ENCODE assay signal across 30 cellular contexts in the genomic region with DNA sequence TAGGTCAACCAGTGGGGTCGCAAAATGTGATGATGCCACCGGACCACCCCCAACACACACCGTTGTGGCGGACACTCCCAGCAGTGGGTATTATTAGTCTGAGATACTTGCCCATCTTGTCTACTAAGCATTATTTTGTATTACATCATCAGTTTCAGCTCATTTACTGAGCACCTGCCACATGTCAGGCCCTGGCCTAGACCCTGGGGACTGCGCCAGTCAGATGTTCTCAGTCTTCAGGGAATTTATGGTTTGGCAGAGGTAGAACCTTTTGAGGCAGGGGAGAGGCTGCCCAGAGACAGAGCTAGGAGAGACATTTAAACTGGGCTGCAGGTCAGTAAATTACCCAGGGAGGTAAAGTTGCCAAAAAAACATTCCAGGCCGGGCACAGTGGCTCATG. TPM values are rescaled to one million over a fixed set of nuclear protein-coding genes. Genes with fewer than 3 reads are reported as not detected.
A peak's percentile ranks its signal among the peaks of the same experiment; 100 is the strongest.
DNase-seq lines count a peak whose midpoint lies in the region; ATAC-seq, FAIRE-seq and TF ChIP-seq lines count a peak whose summit lies in the region.
"Had no signal": no experiment of that assay in that cellular context is flagged by ENCODE, and none has a peak within 500 bp of the region (broad histone marks: within the 10 kb centered on the region; RNA-seq: fewer than 3 reads in every experiment).

No MANE protein-coding gene starts in this region.

- no peaks in the 10 kb centered on the region for H3K9me3 Mint-ChIP-seq in memory B cell
- H3K9me3 Mint-ChIP-seq: CD4-positive, alpha-beta T cell; IgD-negative memory B cell; immature natural killer cell; T-helper 1 cell treated with Interleukin-12 subunit alpha and Interleukin-12 subunit beta and Interleukin-4 antibody, amounts not matched to agents 30 μg/mL and 1 μg/mL, for 36 hours had no signal

- POLR2A ChIA-PET in A549 (lab: Yijun Ruan, JAX), result no interaction called here
- POLR2A ChIA-PET in GM12878 (lab: Charles Lee), result no interaction called here

- TF ChIP-seq EP300 in A549 (IDR thresholded peaks at IDR 0.05) (no peak), GM12878 (IDR thresholded peaks at IDR 0.05; ENCODE audit: borderline replicate concordance in 1 of 2, control insufficient read depth in 1 of 2, low read depth in 2 of 2, low read length in 2 of 2) (no peak)

- H3K9me3 ChIP-seq in A549 (no peaks in the 10 kb centered on the region), GM12878 (replicated peaks; ENCODE audit: control insufficient read depth, insufficient read depth, low read length) (no peaks in the 10 kb centered on the region), spleen (no peaks in the 10 kb centered on the region)
- H3K9me3 ChIP-seq: SJSA1, vagina had no signal

- no peak overlapping the region for H2AFZ ChIP-seq in GM12878 (ENCODE audit: control insufficient read depth, low read depth, low read length)

- RAD21 ChIA-PET in GM12878 (lab: Charles Lee; ENCODE audit: unreplicated experiment), result no interaction called here

- peaks cover 2% of the 10 kb centered on the region for H3K4me1 Mint-ChIP-seq in memory B cell

- FAIRE-seq in A549 (lab: Jason Lieb, UNC), result no peak
- no peak for FAIRE-seq in GM12878 (lab: Jason Lieb, UNC)
- FAIRE-seq in urothelium cell line (lab: Jason Lieb, UNC), result no peak

- H3K4me3 ChIP-seq in A549, result no peak overlapping the region
- no peak overlapping the region for H3K4me3 ChIP-seq in GM12878
- no peak overlapping the region for H3K4me3 ChIP-seq in spleen
- H3K4me3 ChIP-seq: SJSA1, vagina had no signal

- SMC1A ChIA-PET in GM12878 (lab: Charles Lee; ENCODE audit: uncharacterized antibody, unreplicated experiment), result no interaction called here

- TF ChIP-seq RAD21 in A549 (conservative IDR thresholded peaks at IDR 0.05 in 1 of 2, IDR thresholded peaks at IDR 0.05 in 1 of 2), result no peak
- no peak for TF ChIP-seq RAD21 in GM12878 (IDR thresholded peaks at IDR 0.05; ENCODE audit: insufficient read depth, low read depth, low read length)

- ATAC-seq in A549 (no peak), GM12878 (peak; percentile 36), memory B cell (ENCODE audit: low read depth) (peak; percentile 42), HG02763 (IDR thresholded peaks at IDR 0.05; ENCODE audit: unreplicated experiment) (no peak)
- ATAC-seq: HCT116 had no signal

- no peak for TF ChIP-seq POLR2A in A549 (IDR thresholded peaks at IDR 0.05; ENCODE audit: low read length)
- no peak for TF ChIP-seq POLR2A in GM12878 (IDR thresholded peaks at IDR 0.05; ENCODE audit: low read depth, low read length)
- no peak for TF ChIP-seq POLR2A in spleen (IDR thresholded peaks at IDR 0.05)
- TF ChIP-seq POLR2A in erythroblast (IDR thresholded peaks at IDR 0.05; ENCODE audit: low read length), result no peak

- no peak overlapping the region for H3K4me3 Mint-ChIP-seq in memory B cell
- H3K4me3 Mint-ChIP-seq: CD4-positive, alpha-beta T cell; IgD-negative memory B cell; immature natural killer cell; T-helper 1 cell treated with Interleukin-12 subunit alpha and Interleukin-12 subunit beta and Interleukin-4 antibody, amounts not matched to agents 30 μg/mL and 1 μg/mL, for 36 hours had no signal

- H3K27me3 Mint-ChIP-seq in memory B cell, result no peaks in the 10 kb centered on the region
- H3K27me3 Mint-ChIP-seq: CD4-positive, alpha-beta T cell; IgD-negative memory B cell had no signal

- no peaks in the 10 kb centered on the region for H4K20me1 ChIP-seq in GM12878 (ENCODE audit: control insufficient read depth, insufficient read depth)

- no TSS peak for BruUV-seq in GM12878 (replicated peaks; lab: Mats Ljungman, UMichigan)

- DNase-seq in A549 (ENCODE audit: low read depth in 1 of 2, low spot score in 1 of 2), result no peak
- DNase-seq in LHCN-M2 (ENCODE audit: low read depth), result peak; percentile 52
- no peak for DNase-seq in GM12878 (ENCODE audit: low read depth, low spot score)
- no peak for DNase-seq in memory B cell (ENCODE audit: low spot score in 2 of 2)
- DNase-seq in spleen, result no peak
- no peak for DNase-seq in erythroblast (lab: John Stamatoyannopoulos, UW)
- no peak for DNase-seq in urothelium cell line (ENCODE audit: low spot score)
- DNase-seq: activated CD4-positive, alpha-beta T cell treated with anti-CD3 and anti-CD28 coated beads, Interleukin-2, amount 50 U/mL, for 4 hours; amniotic stem cell; CD4-positive, alpha-beta T cell; cerebellar nuclear complex; DND-41; effector memory CD4-positive, alpha-beta T cell; immature natural killer cell; MV-4-11; NCI-H2081; NCI-H524; stimulated activated CD4-positive, alpha-beta T cell treated with anti-CD3 and anti-CD28 coated beads, Interleukin-2, amount 100 ng/mL, for 24 hours had no signal

- CTCF ChIA-PET in A549 (lab: Yijun Ruan, JAX) (interaction anchor here (0.5 to 1.4 kb wide), 4 partner anchors 16 to 157 kb away, joined by 3 to 4 read pairs (median 3); no protein-coding TSS in a partner anchor), GM12878 (lab: Yijun Ruan, JAX) (interaction anchor here (0.7 kb wide), 1 partner anchor 778 kb away, joined by 4 read pairs; no protein-coding TSS in a partner anchor)

- no peak overlapping the region for H3K9ac ChIP-seq in GM12878 (ENCODE audit: control insufficient read depth, insufficient read depth, low read length)

- intact Hi-C loops in GM12878 (cut with micrococcal nuclease; ENCODE audit: unreplicated experiment) (no loop called here), spleen (cut with DNase I; ENCODE audit: low total_unique reads) (no loop called here)

- H3K79me2 ChIP-seq in GM12878 (ENCODE audit: control insufficient read depth, insufficient read depth, low read length), result no peaks in the 10 kb centered on the region

- WGBS in A549 (ENCODE audit: missing lambda C conversion rate), result 94% methylated on average over 6 of the region's 6 CpGs
- WGBS in GM12878 (ENCODE audit: insufficient coverage, insufficient replicate concordance, low lambda C conversion rate, missing lambda C conversion rate), result 89% methylated on average over 6 of the region's 6 CpGs
- 83 to 96% (median 87%) methylated on average over 6 of the region's 6 CpGs for WGBS in spleen, 5 donors

- H3K4me2 ChIP-seq in A549, result no peak overlapping the region
- no peak overlapping the region for H3K4me2 ChIP-seq in GM12878 (ENCODE audit: control insufficient read depth, insufficient read depth)

- TF ChIP-seq CTCF in A549 (IDR thresholded peaks at IDR 0.05), result no peak
- no peak for TF ChIP-seq CTCF in GM12878 (IDR thresholded peaks at IDR 0.05 in 2 of 3, conservative IDR thresholded peaks at IDR 0.05 in 1 of 3; ENCODE audit: control insufficient read depth in 2 of 3, extremely low read depth in 1 of 3, insufficient read depth in 1 of 3, low read depth in 3 of 3, low read length in 3 of 3)
- TF ChIP-seq CTCF in spleen (IDR thresholded peaks at IDR 0.05 in 8 of 11, conservative IDR thresholded peaks at IDR 0.05 in 3 of 11), result no peak

- H3K27ac Mint-ChIP-seq in memory B cell, result no peak overlapping the region
- H3K27ac Mint-ChIP-seq: CD4-positive, alpha-beta T cell; immature natural killer cell; T-helper 1 cell treated with Interleukin-12 subunit alpha and Interleukin-12 subunit beta and Interleukin-4 antibody, amounts not matched to agents 30 μg/mL and 1 μg/mL, for 36 hours had no signal

- H3K4me1 ChIP-seq in A549 (peaks cover 35% of the 10 kb centered on the region), GM12878 (ENCODE audit: control insufficient read depth, insufficient read depth, low read length) (no peaks in the 10 kb centered on the region), spleen (peaks cover 0 to 13% (median 1%) of the 10 kb centered on the region in 6 donors)
- H3K4me1 ChIP-seq: SJSA1 had no signal

- in situ Hi-C loops in GM12878 (cut with MboI), result no loop called here

- H3K36me3 ChIP-seq in GM12878 (ENCODE audit: control insufficient read depth in 2 of 2, insufficient read depth in 2 of 2, low read length in 1 of 2) (peaks cover 0 to 7% of the 10 kb centered on the region in 2 experiments; a peak in 2 of 4 replicates), spleen (peaks cover 0 to 100% (median 70%) of the 10 kb centered on the region in 6 donors)

- no peaks in the 10 kb centered on the region for H3K27me3 ChIP-seq in GM12878 (replicated peaks in 1 of 2; ENCODE audit: control insufficient read depth in 2 of 2, insufficient read depth in 2 of 2, low read length in 1 of 2)
- H3K27me3 ChIP-seq in spleen (replicated peaks in 1 of 7), result no peaks in the 10 kb centered on the region
- H3K27me3 ChIP-seq: SJSA1, vagina had no signal

- peaks cover 19% of the 10 kb centered on the region for H3K36me3 Mint-ChIP-seq in memory B cell

- H3K27ac ChIP-seq in A549 (no peak overlapping the region), GM12878 (ENCODE audit: control insufficient read depth, insufficient read depth) (no peak overlapping the region), spleen (peak overlapping the region in 1 of 8 donors; percentile 7)
- H3K27ac ChIP-seq: SJSA1, vagina, VCaP had no signal

RNA-seq across cellular contexts. Expression of a gene that starts 43.1 kb away (rescaled TPM):
- polyA plus RNA-seq in A549 (2011; rRNA removed) (1.2 and 1.3 TPM in 2 replicates), A549 (2017; fragmentation: RNase III; extraction: RNeasy Plus Mini Kit Qiagen cat#74134 plus additional on column Dnase treatment) (2.1 to 3.1 TPM (median 2.6 TPM) in 3 replicates), GM12878 (2011; rRNA removed) (4.0 and 10.8 TPM in 2 replicates), GM12878 (2014; fragmentation: Illumina TruSeq; extraction: Trizol) (1.7 and 7.2 TPM in 2 replicates), GM12878 (2014; fragmentation: Nextera tagmentation; extraction: Ambion mirVana) (1 to 10 TPM in 1 of 2 experiments, under 1 TPM in 1; 0.95 to 2.4 TPM), GM12878 (2014; rRNA removed) (19.9 and 20.8 TPM in 2 replicates), GM12878 (2016; fragmentation: Nextera tagmentation; extraction: Ambion mirVana) (10 to 100 TPM; 29.9 to 34.3 TPM), spleen (1 to 10 TPM; 1.7 to 3.9 (median 1.9) TPM)
- polyA plus RNA-seq in A549 (2012; cell fraction: cytosol; rRNA removed), result 3.2 and 4.8 TPM in 2 replicates
- polyA plus RNA-seq in A549 (2012; cell fraction: nucleus; rRNA removed), result 5.1 and 6.7 TPM in 2 replicates
- 2.2 and 3.6 TPM in 2 replicates for polyA minus RNA-seq in A549 (2011; rRNA and poly(A)+ RNA removed)
- total RNA-seq in LHCN-M2 (2014; rRNA removed) (21.2 and 23.4 TPM in 2 replicates), GM12878 (2014; rRNA removed) (28.6 and 32.6 TPM in 2 replicates), GM12878 (2014; rRNA removed; fragmentation: Illumina TruSeq; extraction: Trizol) (8.9 and 9.3 TPM in 2 replicates), GM12878 (2021) (21.8 and 22.8 TPM in 2 replicates), spleen (1 to 10 TPM in 5 of 7 donors, under 1 TPM in 1, not detected in 1; 0.94 to 2.2 (median 1.7) TPM)
- 23.9 TPM for polyA plus RNA-seq in LHCN-M2 (2012)
- 6.9 and 8.0 TPM in 2 replicates for total RNA-seq in GM12878 (2013; cell fraction: nucleolus; rRNA removed)
- 4.3 TPM for polyA plus RNA-seq in GM12878 (2011; ENCODE audit: low read depth)
- 15.6 and 21.1 TPM in 2 replicates for polyA plus RNA-seq in GM12878 (2011; cell fraction: cytosol; rRNA removed)
- polyA plus RNA-seq in GM12878 (2011; cell fraction: nucleus; rRNA removed), result 22.0 and 24.7 TPM in 2 replicates
- 13.1 and 13.3 TPM in 2 replicates for polyA plus RNA-seq in GM12878 (2012)
- polyA minus RNA-seq in GM12878 (2011; rRNA and poly(A)+ RNA removed), result 7.3 and 14.1 TPM in 2 replicates
- 8.1 and 8.8 TPM in 2 replicates for polyA minus RNA-seq in GM12878 (2011; cell fraction: cytosol; rRNA and poly(A)+ RNA removed)
- polyA minus RNA-seq in GM12878 (2011; cell fraction: nucleus; rRNA and poly(A)+ RNA removed), result 5.7 and 6.0 TPM in 2 replicates

RNA-seq across cellular contexts. Expression of a gene that starts 58.6 kb away (rescaled TPM):
- polyA plus RNA-seq in A549 (2011; rRNA removed), result not detected in 2 replicates
- not detected in 2 replicates for polyA plus RNA-seq in A549 (2012; cell fraction: cytosol; rRNA removed)
- 0.06 TPM in 1 of 2 replicates, not detected in the other for polyA plus RNA-seq in A549 (2012; cell fraction: nucleus; rRNA removed)
- not detected in 3 replicates for polyA plus RNA-seq in A549 (2017; fragmentation: RNase III; extraction: RNeasy Plus Mini Kit Qiagen cat#74134 plus additional on column Dnase treatment)
- not detected in 2 replicates for polyA minus RNA-seq in A549 (2011; rRNA and poly(A)+ RNA removed)
- not detected in 2 replicates for total RNA-seq in LHCN-M2 (2014; rRNA removed)
- not detected for polyA plus RNA-seq in LHCN-M2 (2012)
- 0.96 TPM in 1 of 2 replicates, not detected in the other for total RNA-seq in GM12878 (2013; cell fraction: nucleolus; rRNA removed)
- total RNA-seq in GM12878 (2014; rRNA removed), result not detected in 2 replicates
- total RNA-seq in GM12878 (2014; rRNA removed; fragmentation: Illumina TruSeq; extraction: Trizol), result not detected in 2 replicates
- not detected in 2 replicates for total RNA-seq in GM12878 (2021)
- polyA plus RNA-seq in GM12878 (2011; ENCODE audit: low read depth), result not detected
- not detected in 2 replicates for polyA plus RNA-seq in GM12878 (2011; rRNA removed)
- not detected in 2 replicates for polyA plus RNA-seq in GM12878 (2011; cell fraction: cytosol; rRNA removed)
- 0.13 and 0.19 TPM in 2 replicates for polyA plus RNA-seq in GM12878 (2011; cell fraction: nucleus; rRNA removed)
- not detected in 2 replicates for polyA plus RNA-seq in GM12878 (2012)
- polyA plus RNA-seq in GM12878 (2014; fragmentation: Illumina TruSeq; extraction: Trizol), result not detected in 2 replicates
- not detected for polyA plus RNA-seq in GM12878 (2014; fragmentation: Nextera tagmentation; extraction: Ambion mirVana)
- polyA plus RNA-seq in GM12878 (2014; rRNA removed), result not detected in 2 replicates
- polyA plus RNA-seq in GM12878 (2016; fragmentation: Nextera tagmentation; extraction: Ambion mirVana), result not detected
- 0.26 TPM in 1 of 2 replicates, not detected in the other for polyA minus RNA-seq in GM12878 (2011; rRNA and poly(A)+ RNA removed)
- not detected in 2 replicates for polyA minus RNA-seq in GM12878 (2011; cell fraction: cytosol; rRNA and poly(A)+ RNA removed)
- polyA minus RNA-seq in GM12878 (2011; cell fraction: nucleus; rRNA and poly(A)+ RNA removed), result not detected in 2 replicates
- not detected for total RNA-seq in spleen
- polyA plus RNA-seq in spleen, result not detected
- total RNA-seq: CD4-positive, alpha-beta T cell; fibroblast of lung; lower leg skin; OCI-LY7; omental fat pad; SJSA1; vagina had no signal
- polyA plus RNA-seq: AG04450, fibroblast of lung, IgD-negative memory B cell, immature natural killer cell had no signal

Comparison
In these comparisons a context has a peak if more than half of its experiments do, and no peak if none do; other contexts are left out.
1. ATAC-seq: peak in GM12878 (single experiment) and memory B cell (single experiment); none in A549 (0 of 2) and HG02763 (single experiment).